ENCODE assay signal across 27 cellular contexts in the genomic region with DNA sequence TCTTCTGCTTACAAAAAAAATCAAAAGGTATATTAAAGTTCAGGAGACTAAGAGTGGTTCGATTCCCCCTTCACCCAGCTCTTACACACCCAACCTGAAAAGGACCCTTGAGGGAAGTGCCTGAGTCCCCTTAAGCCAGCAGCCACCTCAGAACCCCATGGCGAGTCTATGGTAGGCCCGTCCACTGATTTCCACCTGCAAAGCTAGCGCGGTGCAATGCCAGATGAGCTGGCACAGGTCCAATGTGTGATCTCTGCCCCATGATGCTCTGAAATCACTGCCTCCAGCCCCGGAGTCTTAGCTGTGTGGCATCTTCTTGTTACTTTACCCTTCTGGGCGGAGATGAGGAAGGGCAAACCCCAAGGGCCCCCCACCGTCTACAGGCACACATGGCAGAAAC.
"Had no signal": no experiment of that assay in that cellular context is flagged by ENCODE, and none has a peak within 500 bp of the region (broad histone marks: within the 10 kb centered on the region; RNA-seq: fewer than 3 reads in every experiment).

No MANE protein-coding gene starts in this region.

- H3K36me3 ChIP-seq: left lung, neural progenitor cell, ovary, right atrium auricular region, suprapubic skin, upper lobe of right lung had no signal

- ATAC-seq: left colon; left lung; natural killer cell; sciatic nerve; stimulated activated naive B cell treated with anti-CD40 and anti-IgM and Interleukin-4, amounts not matched to agents 10 μg/mL and 1 μg/mL and 100 μg/mL, for 72 hours; stimulated activated naive CD8-positive, alpha-beta T cell treated with anti-CD3 and anti-CD28 coated beads, Interleukin-15, Interleukin-2, amounts not matched to agents 100 U/mL and 50 U/mL, for 24 hours; upper lobe of right lung had no signal

- H3K27ac ChIP-seq: left lung, neural progenitor cell, ovary, right atrium auricular region, skin epidermis, stomach, suprapubic skin, thoracic aorta, tibial artery, upper lobe of right lung had no signal

- H3K4me3 ChIP-seq: left lung, lung, neural progenitor cell, ovary, right atrium auricular region, skin epidermis, stomach, suprapubic skin, thoracic aorta, tibial artery, upper lobe of right lung had no signal

- DNase-seq: hypothalamus; immature natural killer cell; kidney; left colon; left lung; mesendoderm; naive B cell; natural killer cell; nephron progenitor cell; ovary; stimulated activated CD4-positive, alpha-beta T cell treated with anti-CD3 and anti-CD28 coated beads, Interleukin-12 subunit alpha, Interleukin-12 subunit beta, amount 100 ng/mL, for 4 hours; stimulated activated CD4-positive, alpha-beta T cell treated with anti-CD3 and anti-CD28 coated beads, Interleukin-15, amount 100 ng/mL, for 24 hours; stimulated activated CD4-positive, alpha-beta T cell treated with anti-CD3 and anti-CD28 coated beads, Interleukin-2, amount 100 ng/mL, for 24 hours; stimulated activated CD4-positive, alpha-beta T cell treated with anti-CD3 and anti-CD28 coated beads, Interleukin-4, amount 100 ng/mL, for 1 hour; stimulated activated naive B cell treated with anti-CD40 and anti-IgM and Interleukin-4, amounts not matched to agents 10 μg/mL and 1 μg/mL and 100 μg/mL, for 72 hours; stimulated activated naive CD8-positive, alpha-beta T cell treated with anti-CD3 and anti-CD28 coated beads, Interleukin-15, Interleukin-2, amounts not matched to agents 100 U/mL and 50 U/mL, for 24 hours; stomach; tibial artery; trophoblast cell; upper lobe of right lung had no signal

- H3K9me3 ChIP-seq: left lung, ovary, right atrium auricular region, stomach, suprapubic skin, thoracic aorta, tibial artery, upper lobe of right lung had no signal

- H3K4me1 ChIP-seq: left lung, neural progenitor cell, suprapubic skin, upper lobe of right lung had no signal

- H3K27me3 ChIP-seq: left lung, neural progenitor cell, ovary, right atrium auricular region, stomach, suprapubic skin, tibial artery, upper lobe of right lung had no signal
